In the genomic region with DNA sequence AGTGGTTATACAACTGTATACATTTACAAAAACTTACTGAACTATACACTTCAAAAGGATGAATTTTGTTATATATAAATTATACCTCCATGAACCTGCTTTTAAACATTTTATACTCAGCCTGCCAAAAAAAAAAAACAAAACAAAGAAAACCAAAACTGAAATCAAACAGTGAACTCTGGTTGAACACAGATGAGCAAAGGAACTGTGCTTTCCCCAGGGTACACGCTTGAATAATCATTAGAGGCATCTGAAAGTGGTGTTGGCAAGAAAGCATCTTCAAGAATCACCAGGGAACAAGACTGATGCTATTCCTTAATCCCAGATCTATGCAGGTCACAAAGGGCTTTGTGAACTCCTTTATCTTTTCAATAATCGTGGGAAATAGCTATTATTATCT, we compare ENCODE assay signal across 22 cellular contexts.
DNase-seq lines count a peak whose midpoint lies in the region; ATAC-seq and TF ChIP-seq lines count a peak whose summit lies in the region.
"Had no signal": no experiment of that assay in that cellular context is flagged by ENCODE, and none has a peak within 500 bp of the region (broad histone marks: within the 10 kb centered on the region; RNA-seq: fewer than 3 reads in every experiment).

No MANE protein-coding gene starts in this region.

- TF ChIP-seq CTCF in mucosa of descending colon (IDR thresholded peaks at IDR 0.05), result no peak
- TF ChIP-seq CTCF in sigmoid colon (IDR thresholded peaks at IDR 0.05), result no peak

- no peak for TF ChIP-seq EP300 in sigmoid colon (IDR thresholded peaks at IDR 0.05)

- 79 to 81% methylated on average over 2 of the region's 2 CpGs for WGBS in sigmoid colon, 2 donors

- peak; percentile 75 for ATAC-seq in GM18861 (IDR thresholded peaks at IDR 0.05; ENCODE audit: unreplicated experiment)
- peak; percentile 31 for ATAC-seq in GM19468 (IDR thresholded peaks at IDR 0.05; ENCODE audit: extremely low read depth, unreplicated experiment)
- peak; percentile 86 for ATAC-seq in HG02763 (IDR thresholded peaks at IDR 0.05; ENCODE audit: unreplicated experiment)
- peak; percentile 67 for ATAC-seq in HG03521 (IDR thresholded peaks at IDR 0.05; ENCODE audit: unreplicated experiment)
- ATAC-seq in mucosa of descending colon, result no peak
- ATAC-seq: right lobe of liver had no signal

- no peaks in the 10 kb centered on the region for H3K4me1 ChIP-seq in mucosa of descending colon (ENCODE audit: low read depth)
- no peaks in the 10 kb centered on the region for H3K4me1 ChIP-seq in sigmoid colon
- H3K4me1 ChIP-seq: right lobe of liver, SJSA1, tibial artery had no signal

- no peaks in the 10 kb centered on the region for H3K36me3 ChIP-seq in MG63
- no peaks in the 10 kb centered on the region for H3K36me3 ChIP-seq in mucosa of descending colon (ENCODE audit: low read depth)
- H3K36me3 ChIP-seq in sigmoid colon, result no peaks in the 10 kb centered on the region
- H3K36me3 ChIP-seq: right lobe of liver, SJSA1, tibial artery had no signal

- no peak overlapping the region for H3K4me3 ChIP-seq in MG63
- no peak overlapping the region for H3K4me3 ChIP-seq in mucosa of descending colon
- no peak overlapping the region for H3K4me3 ChIP-seq in sigmoid colon
- H3K4me3 ChIP-seq: GM23248, right lobe of liver, SJSA1, tibial artery had no signal

- no peak for TF ChIP-seq POLR2A in sigmoid colon (IDR thresholded peaks at IDR 0.05)

- H3K27ac ChIP-seq in sigmoid colon, result no peak overlapping the region
- H3K27ac ChIP-seq: GM23248, right lobe of liver, SJSA1, tibial artery had no signal

- DNase-seq in iPS-NIHi7 (ENCODE audit: extremely low spot score) (no peak), MG63 (no peak), mucosa of descending colon (no peak), sigmoid colon (no peak)
- DNase-seq: activated CD4-positive, alpha-beta T cell treated with anti-CD3 and anti-CD28 coated beads, Interleukin-2, amount 50 U/mL, for 4 hours; AML-193; caudate nucleus; endodermal cell; foreskin fibroblast; GM23248; IMR-90; NCI-H1048; NCI-H2171; right lobe of liver; stimulated activated CD4-positive, alpha-beta T cell treated with anti-CD3 and anti-CD28 coated beads, Interleukin-2, amount 100 ng/mL, for 48 hours; T1000; tibial artery had no signal

- H3K27me3 ChIP-seq in MG63 (no peaks in the 10 kb centered on the region), sigmoid colon (no peaks in the 10 kb centered on the region)
- H3K27me3 ChIP-seq: right lobe of liver, SJSA1, tibial artery had no signal

- H3K9me3 ChIP-seq in MG63, result no peaks in the 10 kb centered on the region
- no peaks in the 10 kb centered on the region for H3K9me3 ChIP-seq in mucosa of descending colon
- peaks cover 0 to 4% (median 0%) of the 10 kb centered on the region in 4 donors for H3K9me3 ChIP-seq in sigmoid colon
- H3K9me3 ChIP-seq: right lobe of liver, SJSA1, tibial artery had no signal

- intact Hi-C loops in mucosa of descending colon (cut with DNase I, micrococcal nuclease), result no loop called here
- intact Hi-C loops in sigmoid colon (cut with DNase I), result no loop called here
